In the genomic region with DNA sequence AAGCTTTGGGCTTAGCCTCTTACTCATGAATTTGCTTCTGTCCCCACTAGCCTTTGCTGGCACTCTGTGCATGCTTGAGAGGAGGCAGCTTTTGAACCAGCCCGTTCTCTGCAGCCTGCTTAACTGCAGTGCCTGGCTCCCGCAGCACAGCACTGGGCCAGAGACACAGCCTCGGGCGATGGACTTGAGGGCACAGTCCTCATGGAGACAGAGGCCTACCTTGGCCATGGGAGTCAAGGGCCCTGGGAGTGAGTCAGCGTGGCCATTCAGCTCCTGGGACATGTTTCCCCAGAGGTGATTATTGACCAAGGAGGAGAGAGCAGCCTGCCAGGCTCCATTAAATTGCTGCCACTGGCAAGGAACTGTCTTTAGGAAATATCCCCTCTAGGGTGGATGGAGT, we compare ENCODE assay signal across 26 cellular contexts.
"Had no signal": no experiment of that assay in that cellular context is flagged by ENCODE, and none has a peak within 500 bp of the region (broad histone marks: within the 10 kb centered on the region; RNA-seq: fewer than 3 reads in every experiment).

No MANE protein-coding gene starts in this region.

- H3K9me3 ChIP-seq: ascending aorta, body of pancreas, Peyer's patch, SJCRH30, SK-N-SH had no signal

- DNase-seq: activated CD4-positive, alpha-beta T cell treated with anti-CD3 and anti-CD28 coated beads for 4 hours; activated CD4-positive, alpha-beta T cell treated with anti-CD3 and anti-CD28 coated beads, Interleukin-2, amount 50 U/mL, for 4 hours; activated CD8-positive, alpha-beta memory T cell treated with anti-CD3 and anti-CD28 coated beads, Interleukin-2, amount 50 U/mL, for 48 hours; activated CD8-positive, alpha-beta T cell treated with anti-CD3 and anti-CD28 coated beads, Interleukin-2, amount 10 ng/mL, durations not matched to agents 7 days and 5 days; activated effector memory CD4-positive, alpha-beta T cell treated with Interleukin-2 at 50 U/mL for 16 hours; activated naive CD4-positive, alpha-beta T cell; activated T-cell treated with anti-CD3 and anti-CD28 coated beads, Interleukin-2, amount 50 U/mL, for 1 hour; amniotic stem cell; body of pancreas; MM.1S; NCI-H1105; NCI-H1436; NCI-H1694 treated with DMSO at 0.1 percent for 48 hours; NCI-H2029 treated with DMSO at 0.1 percent for 48 hours; NCI-H345; NCI-H69; Peyer's patch; Right ventricle myocardium superior; SJCRH30; SK-N-SH; T-helper 1 cell had no signal

- H3K4me1 ChIP-seq: ascending aorta, body of pancreas, Peyer's patch, SJCRH30 had no signal

- H3K4me3 Mint-ChIP-seq: activated CD8-positive, alpha-beta T cell treated with anti-CD3 and anti-CD28 coated beads, Interleukin-2, amount 10 ng/mL, durations not matched to agents 7 days and 5 days; activated naive CD4-positive, alpha-beta T cell treated with anti-CD3 and anti-CD28 coated beads, Interleukin-2, amount 50 U/mL, for 24 hours; activated T-helper 1 cell treated with anti-CD3 and anti-CD28 coated beads, Interleukin-12 subunit alpha, Interleukin-12 subunit beta, Interleukin-2, Interleukin-4 antibody, amounts not matched to agents 30 ng/mL and 10 ng/mL and 1 ng/mL, durations not matched to agents 14 hours and 24 hours and 36 hours had no signal

- H3K4me1 Mint-ChIP-seq: activated naive CD4-positive, alpha-beta T cell treated with anti-CD3 and anti-CD28 coated beads, Interleukin-2, amount 50 U/mL, for 24 hours had no signal

- H3K9ac ChIP-seq: SK-N-SH had no signal

- H3K36me3 Mint-ChIP-seq: activated naive CD4-positive, alpha-beta T cell treated with anti-CD3 and anti-CD28 coated beads, Interleukin-2, amount 50 U/mL, for 24 hours had no signal

- H3K9me3 Mint-ChIP-seq: activated naive CD4-positive, alpha-beta T cell treated with anti-CD3 and anti-CD28 coated beads, Interleukin-2, amount 50 U/mL, for 24 hours; activated T-helper 1 cell treated with anti-CD3 and anti-CD28 coated beads, Interleukin-12 subunit alpha, Interleukin-12 subunit beta, Interleukin-2, Interleukin-4 antibody, amounts not matched to agents 30 ng/mL and 10 ng/mL and 1 ng/mL, durations not matched to agents 14 hours and 24 hours and 36 hours had no signal

- H3K27me3 ChIP-seq: ascending aorta, body of pancreas, Peyer's patch, SJCRH30 had no signal

- H3K4me2 ChIP-seq: SK-N-SH had no signal

- H3K4me3 ChIP-seq: ascending aorta, body of pancreas, Peyer's patch, SJCRH30 had no signal

- H3K27ac ChIP-seq: ascending aorta, body of pancreas, Peyer's patch, RWPE1, SJCRH30 had no signal

- H3K36me3 ChIP-seq: ascending aorta, Peyer's patch, SJCRH30 had no signal

- H3K27ac Mint-ChIP-seq: activated CD8-positive, alpha-beta T cell treated with anti-CD3 and anti-CD28 coated beads, Interleukin-2, amount 10 ng/mL, durations not matched to agents 7 days and 5 days; activated naive CD4-positive, alpha-beta T cell treated with anti-CD3 and anti-CD28 coated beads, Interleukin-2, amount 50 U/mL, for 24 hours; activated T-helper 1 cell treated with anti-CD3 and anti-CD28 coated beads, Interleukin-12 subunit alpha, Interleukin-12 subunit beta, Interleukin-2, Interleukin-4 antibody, amounts not matched to agents 30 ng/mL and 10 ng/mL and 1 ng/mL, durations not matched to agents 14 hours and 24 hours and 36 hours had no signal

- ATAC-seq: activated CD4-positive, CD25-positive, alpha-beta regulatory T cell treated with anti-CD3 and anti-CD28 coated beads, Interleukin-2, amount 50 U/mL, for 24 hours; activated CD8-positive, alpha-beta T cell treated with anti-CD3 and anti-CD28 coated beads, Interleukin-2, amount 10 ng/mL, durations not matched to agents 7 days and 5 days; body of pancreas had no signal
